ENCODE assay signal across 11 cellular contexts in genomic region chr12:20439634-20440033, GRCh38.
"Had no signal": no experiment of that assay in that cellular context is flagged by ENCODE, and none has a peak within 500 bp of the region (broad histone marks: within the 10 kb centered on the region; RNA-seq: fewer than 3 reads in every experiment).

No MANE protein-coding gene starts in this region.

- H3K4me1 ChIP-seq: testis had no signal

- H3K4me3 ChIP-seq: esophagus squamous epithelium, spleen, testis had no signal

- H3K27ac ChIP-seq: testis had no signal

- H3K27me3 ChIP-seq: esophagus squamous epithelium, spleen, testis had no signal

- ATAC-seq: stimulated activated naive CD8-positive, alpha-beta T cell treated with anti-CD3 and anti-CD28 coated beads, Interleukin-15, amount 100 ng/mL, for 72 hours had no signal

- DNase-seq: activated CD4-positive, alpha-beta T cell treated with anti-CD3 and anti-CD28 coated beads, Interleukin-2, amount 10 ng/mL, durations not matched to agents 7 days and 5 days; activated CD8-positive, alpha-beta memory T cell treated with anti-CD3 and anti-CD28 coated beads for 24 hours; activated naive CD4-positive, alpha-beta T cell; esophagus squamous epithelium; foreskin melanocyte; mesenchymal stem cell; nucleus accumbens; right cardiac atrium; spleen; stimulated activated naive CD8-positive, alpha-beta T cell treated with anti-CD3 and anti-CD28 coated beads, Interleukin-15, amount 100 ng/mL, for 72 hours; testis had no signal

- H3K9me3 ChIP-seq: esophagus squamous epithelium, spleen, testis had no signal

- H3K36me3 ChIP-seq: esophagus squamous epithelium, spleen had no signal
